In the genomic region with DNA sequence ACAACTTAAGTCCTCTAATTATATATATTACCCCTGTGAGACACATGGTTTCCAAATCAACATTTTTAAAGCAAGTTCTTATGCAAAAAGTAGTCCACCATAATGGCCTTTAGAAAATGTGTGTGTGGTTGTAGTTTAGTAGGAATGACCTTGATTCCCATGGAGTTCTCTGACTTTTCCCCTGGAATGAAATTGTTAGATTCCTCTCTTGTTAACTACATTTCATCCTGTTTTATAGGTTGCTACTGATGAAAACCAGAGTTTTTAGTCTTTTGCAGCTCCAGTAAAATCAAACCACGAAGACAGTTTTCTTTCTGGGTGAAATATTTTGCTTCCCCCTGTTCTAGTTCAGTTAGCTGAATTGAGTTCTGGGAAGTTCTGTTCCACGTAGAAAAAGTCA, we compare ENCODE assay signal across 1 cellular context.
TF ChIP-seq lines count a peak whose summit lies in the region.

No MANE protein-coding gene starts in this region.

TF ChIP-seq in HepG2, 621 proteins besides CTCF, POLR2A, EP300 and RAD21 (continued from another document):
- TF ChIP-seq, protein P1, sequence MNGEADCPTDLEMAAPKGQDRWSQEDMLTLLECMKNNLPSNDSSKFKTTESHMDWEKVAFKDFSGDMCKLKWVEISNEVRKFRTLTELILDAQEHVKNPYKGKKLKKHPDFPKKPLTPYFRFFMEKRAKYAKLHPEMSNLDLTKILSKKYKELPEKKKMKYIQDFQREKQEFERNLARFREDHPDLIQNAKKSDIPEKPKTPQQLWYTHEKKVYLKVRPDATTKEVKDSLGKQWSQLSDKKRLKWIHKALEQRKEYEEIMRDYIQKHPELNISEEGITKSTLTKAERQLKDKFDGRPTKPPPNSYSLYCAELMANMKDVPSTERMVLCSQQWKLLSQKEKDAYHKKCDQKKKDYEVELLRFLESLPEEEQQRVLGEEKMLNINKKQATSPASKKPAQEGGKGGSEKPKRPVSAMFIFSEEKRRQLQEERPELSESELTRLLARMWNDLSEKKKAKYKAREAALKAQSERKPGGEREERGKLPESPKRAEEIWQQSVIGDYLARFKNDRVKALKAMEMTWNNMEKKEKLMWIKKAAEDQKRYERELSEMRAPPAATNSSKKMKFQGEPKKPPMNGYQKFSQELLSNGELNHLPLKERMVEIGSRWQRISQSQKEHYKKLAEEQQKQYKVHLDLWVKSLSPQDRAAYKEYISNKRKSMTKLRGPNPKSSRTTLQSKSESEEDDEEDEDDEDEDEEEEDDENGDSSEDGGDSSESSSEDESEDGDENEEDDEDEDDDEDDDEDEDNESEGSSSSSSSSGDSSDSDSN (CRISPR knock-in tag; IDR thresholded peaks at IDR 0.05) = no peak
- TF ChIP-seq BHLHE40 (IDR thresholded peaks at IDR 0.05; ENCODE audit: low read length) (no peak), IRX3 (CRISPR knock-in tag; IDR thresholded peaks at IDR 0.05; ENCODE audit: borderline replicate concordance, low read depth) (no peak), DNMT3B (CRISPR knock-in tag; conservative IDR thresholded peaks at IDR 0.05) (no peak), FOXO1 (CRISPR knock-in tag; IDR thresholded peaks at IDR 0.05) (no peak)
- TF ChIP-seq, protein P2, sequence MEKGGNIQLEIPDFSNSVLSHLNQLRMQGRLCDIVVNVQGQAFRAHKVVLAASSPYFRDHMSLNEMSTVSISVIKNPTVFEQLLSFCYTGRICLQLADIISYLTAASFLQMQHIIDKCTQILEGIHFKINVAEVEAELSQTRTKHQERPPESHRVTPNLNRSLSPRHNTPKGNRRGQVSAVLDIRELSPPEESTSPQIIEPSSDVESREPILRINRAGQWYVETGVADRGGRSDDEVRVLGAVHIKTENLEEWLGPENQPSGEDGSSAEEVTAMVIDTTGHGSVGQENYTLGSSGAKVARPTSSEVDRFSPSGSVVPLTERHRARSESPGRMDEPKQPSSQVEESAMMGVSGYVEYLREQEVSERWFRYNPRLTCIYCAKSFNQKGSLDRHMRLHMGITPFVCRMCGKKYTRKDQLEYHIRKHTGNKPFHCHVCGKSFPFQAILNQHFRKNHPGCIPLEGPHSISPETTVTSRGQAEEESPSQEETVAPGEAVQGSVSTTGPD (CRISPR knock-in tag; IDR thresholded peaks at IDR 0.05) = no peak
